Comparison of ENCODE assay signal across 12 cellular contexts in the genomic region with DNA sequence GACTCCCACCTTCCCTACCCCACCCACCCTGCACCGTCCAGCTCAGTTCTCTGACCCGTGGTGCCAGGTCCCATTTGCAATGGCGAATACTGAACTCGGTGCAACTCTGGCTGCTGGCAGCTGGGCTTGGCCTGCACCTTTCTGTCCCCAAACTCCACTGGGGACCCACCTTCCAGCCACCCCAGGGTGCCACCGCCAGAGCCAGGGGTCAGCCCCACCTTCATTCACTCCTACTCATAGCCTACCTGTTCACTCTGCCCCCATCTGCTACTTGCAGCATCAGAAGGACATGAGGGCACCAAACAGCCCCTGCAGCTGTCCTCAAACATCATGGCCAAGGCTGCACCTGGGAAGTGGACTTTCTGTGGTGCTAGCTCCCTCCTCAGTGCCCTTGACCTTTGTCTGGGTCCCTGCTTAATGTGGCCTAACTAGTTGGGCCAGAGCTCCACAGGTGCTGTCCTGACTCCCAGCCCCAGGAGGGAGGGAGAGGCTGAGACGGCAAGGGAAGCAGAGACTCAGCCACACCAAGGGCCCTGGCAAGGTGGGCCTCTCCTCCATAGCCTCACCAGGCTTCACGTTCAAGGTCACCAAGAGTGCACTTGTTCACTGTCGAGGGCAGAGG. TPM values are rescaled to one million over a fixed set of nuclear protein-coding genes. Genes with fewer than 3 reads are reported as not detected.
A peak's percentile ranks its signal among the peaks of the same experiment; 100 is the strongest.
DNase-seq lines count a peak whose midpoint lies in the region; ATAC-seq and TF ChIP-seq lines count a peak whose summit lies in the region.
"Not testable (repeated sequence)": the region's sequence is repeated elsewhere in the genome, so short reads cannot be mapped to it uniquely, and the experiment has no call there.
"Had no signal": no experiment of that assay in that cellular context is flagged by ENCODE, and none has a peak within 500 bp of the region (broad histone marks: within the 10 kb centered on the region; RNA-seq: fewer than 3 reads in every experiment).

No MANE protein-coding gene starts in this region.

- H3K4me3 ChIP-seq in AG04450 (ENCODE audit: low read depth, low read length); OCI-LY7 (ENCODE audit: low read depth, low read length, poor library complexity, severe bottlenecking); endodermal cell (ENCODE audit: low read length); heart right ventricle; tibial artery: not testable (repeated sequence)

- POLR2A ChIA-PET in AG04450 (lab: Yijun Ruan, JAX), result interaction anchor here (0.7 kb wide), 1 partner anchor 401 kb away, joined by 3 read pairs; no protein-coding TSS in a partner anchor
- POLR2A ChIA-PET in GM10248 (lab: Yijun Ruan, JAX); OCI-LY7 (lab: Charles Lee): not testable (repeated sequence)

- H3K27ac ChIP-seq in AG04450 (ENCODE audit: low read depth, low read length); OCI-LY7 (ENCODE audit: low read depth, low read length, poor library complexity, severe bottlenecking); endodermal cell (ENCODE audit: low read depth, low read length); heart right ventricle; tibial artery: not testable (repeated sequence)

- intact Hi-C loops in OCI-LY7 (cut with micrococcal nuclease; ENCODE audit: unreplicated experiment) (loop anchor here (5.0 kb wide), 1 partner anchor 196 kb away; the partner anchor contains the start of gene PRSS56), heart right ventricle (cut with DNase I) (loop anchor here (2.0 to 10.0 kb wide), 9 partner anchors 108 to 419 kb away; partner anchors contain the start of gene NPPC (in 7 of the 10)), tibial artery (cut with DNase I; ENCODE audit: low total_unique reads) (loop anchor here (2.0 kb wide), 1 partner anchor 402 kb away; no protein-coding TSS in a partner anchor)

- not testable (repeated sequence) for H3K9me3 Mint-ChIP-seq in endodermal cell, nephron progenitor cell

- not testable (repeated sequence) for H3K27ac Mint-ChIP-seq in endodermal cell, nephron progenitor cell

- not testable (repeated sequence) for H3K36me3 Mint-ChIP-seq in endodermal cell (ENCODE audit: low read depth); nephron progenitor cell (ENCODE audit: low read depth)

- not testable (repeated sequence) for BruUV-seq in OCI-LY7 (replicated peaks; lab: Mats Ljungman, UMichigan)

- not testable (repeated sequence) for H3K36me3 ChIP-seq in OCI-LY7 (ENCODE audit: insufficient read depth, low read length); endodermal cell (ENCODE audit: control insufficient read depth, insufficient read depth, low read length); heart right ventricle; tibial artery

- not testable (repeated sequence) for H4K20me1 ChIP-seq in OCI-LY7 (ENCODE audit: insufficient read depth, low read length)

- DNase-seq in AG04450 (ENCODE audit: low read depth, low spot score); GM10248 (ENCODE audit: extremely low spot score); OCI-LY7 (ENCODE audit: low spot score); heart right ventricle; nephron progenitor cell: not testable (repeated sequence)
- DNase-seq in activated CD8-positive, alpha-beta memory T cell treated with anti-CD3 and anti-CD28 coated beads for 24 hours, result peak; percentile 61
- DNase-seq in endodermal cell, result peak; percentile 50
- DNase-seq in tibial artery, result peak; percentile 11 to 56

- H2AFZ ChIP-seq in OCI-LY7 (ENCODE audit: low read length), result not testable (repeated sequence)

- not testable (repeated sequence) for H3K4me1 Mint-ChIP-seq in endodermal cell
- peaks cover 16% of the 10 kb centered on the region for H3K4me1 Mint-ChIP-seq in nephron progenitor cell

- not testable (repeated sequence) for ATAC-seq in heart right ventricle

- CTCF ChIA-PET in AG04450 (lab: Charles Lee) (interaction anchor here (0.6 to 5.6 kb wide), 21 partner anchors 9 to 476 kb away, joined by 3 to 67 read pairs (median 4); no protein-coding TSS in a partner anchor), GM10248 (lab: Yijun Ruan, JAX) (interaction anchor here (0.9 to 6.5 kb wide), 22 partner anchors 8 to 475 kb away, joined by 3 to 66 read pairs (median 5); partner anchors contain the start of gene NPPC)
- CTCF ChIA-PET in OCI-LY7 (lab: Charles Lee; ENCODE audit: unreplicated experiment), result not testable (repeated sequence)

- WGBS in endodermal cell (ENCODE audit: insufficient coverage in 1 of 2, insufficient read length in 1 of 2), 2 experiments, result 85% methylated on average over 6 of the region's 8 CpGs; no CpG with 5 or more reads in 1 of the 2 experiments
- 71 to 80% methylated on average over 4 to 6 of the region's 8 CpGs for WGBS in heart right ventricle, 2 donors

- not testable (repeated sequence) for H3K27me3 Mint-ChIP-seq in endodermal cell (ENCODE audit: insufficient read depth); nephron progenitor cell (ENCODE audit: low read depth, poor library complexity)

- not testable (repeated sequence) for H3K4me3 Mint-ChIP-seq in endodermal cell, nephron progenitor cell

- H3K4me1 ChIP-seq in OCI-LY7 (ENCODE audit: insufficient read depth, low read length, poor library complexity, severe bottlenecking) (peaks cover 14% of the 10 kb centered on the region), heart right ventricle (peaks cover 0 to 11% (median 3%) of the 10 kb centered on the region in 9 donors)
- H3K4me1 ChIP-seq in endodermal cell (ENCODE audit: control insufficient read depth, insufficient read depth, low read length); tibial artery: not testable (repeated sequence)

- TF ChIP-seq CTCF in AG04450 (IDR thresholded peaks at IDR 0.05; ENCODE audit: low read depth, low read length), result 0 out of 2 replicates have a peak, but pooled peaks have one; percentile 16
- peak; percentile 17 for TF ChIP-seq CTCF in GM10248 (IDR thresholded peaks at IDR 0.05; ENCODE audit: control extremely low read depth, extremely low read depth, low read depth, missing control alignments)
- TF ChIP-seq CTCF in OCI-LY7 (conservative IDR thresholded peaks at IDR 0.05; ENCODE audit: low read length), result peak; percentile 52
- peak; percentile 52 for TF ChIP-seq CTCF in endodermal cell (conservative IDR thresholded peaks at IDR 0.05)
- TF ChIP-seq CTCF in heart right ventricle (IDR thresholded peaks at IDR 0.05), result peak; percentile 10 to 60 (median 48)
- peak; percentile 44 for TF ChIP-seq CTCF in nephron progenitor cell (IDR thresholded peaks at IDR 0.05)
- peak in 1 of 2 experiments; percentile 46 for TF ChIP-seq CTCF in tibial artery (IDR thresholded peaks at IDR 0.05)

- H3K4me2 ChIP-seq in OCI-LY7 (ENCODE audit: low read length), result not testable (repeated sequence)

- not testable (repeated sequence) for H3K9me2 ChIP-seq in OCI-LY7 (ENCODE audit: insufficient read depth, low read length)

- H3K9ac ChIP-seq in endodermal cell (ENCODE audit: extremely low read depth, low read length, poor library complexity, severe bottlenecking), result not testable (repeated sequence)

- not testable (repeated sequence) for H3K9me3 ChIP-seq in AG04450 (ENCODE audit: control insufficient read depth, insufficient read depth, low read length); OCI-LY7 (ENCODE audit: low read length); endodermal cell (ENCODE audit: control insufficient read depth, low read length); heart right ventricle; tibial artery

- H3K79me2 ChIP-seq in OCI-LY7 (ENCODE audit: insufficient read depth, low read depth, low read length), result not testable (repeated sequence)

- H3K27me3 ChIP-seq in AG04450 (ENCODE audit: control insufficient read depth, insufficient read depth, low read length); endodermal cell (ENCODE audit: control insufficient read depth, insufficient read depth, low read length, poor library complexity, severe bottlenecking); heart right ventricle; tibial artery: not testable (repeated sequence)

RNA-seq across cellular contexts. Expression of gene ALPP, which starts 52.2 kb away (rescaled TPM):
- polyA plus RNA-seq in AG04450 (2011; rRNA removed) (not detected in 2 replicates), heart right ventricle (not detected)
- polyA minus RNA-seq in AG04450 (2011; rRNA and poly(A)+ RNA removed), result not detected in 2 replicates
- total RNA-seq in OCI-LY7 (2014; rRNA removed; shearing (Covaris generic)), result not detected in 2 replicates
- total RNA-seq in OCI-LY7 (2022) (not detected in 2 replicates), endodermal cell (not detected), heart right ventricle (not detected)
- polyA plus RNA-seq in endodermal cell (2013, experiment 1 of 2), result not detected
- not detected for polyA plus RNA-seq in endodermal cell (2013, experiment 2 of 2)
- total RNA-seq: kidney, progenitor cell of endocrine pancreas had no signal
- polyA plus RNA-seq: naive thymus-derived CD4-positive, alpha-beta T cell; small intestine had no signal
